Comparison of ENCODE assay signal across 14 cellular contexts in genomic region chr5:139232161-139232724, GRCh38. TPM values are rescaled to one million over a fixed set of nuclear protein-coding genes. Genes with fewer than 3 reads are reported as not detected.
DNase-seq lines count a peak whose midpoint lies in the region; ATAC-seq and TF ChIP-seq lines count a peak whose summit lies in the region.
"Had no signal": no experiment of that assay in that cellular context is flagged by ENCODE, and none has a peak within 500 bp of the region (broad histone marks: within the 10 kb centered on the region; RNA-seq: fewer than 3 reads in every experiment).

No MANE protein-coding gene starts in this region.

- H3K79me2 ChIP-seq in HCT116 (ENCODE audit: insufficient read depth, low read length) (no peaks in the 10 kb centered on the region), mammary epithelial cell (ENCODE audit: insufficient read depth, low read length) (no peaks in the 10 kb centered on the region), trophoblast cell (ENCODE audit: control insufficient read depth, insufficient read depth, low read length, poor library complexity) (no peaks in the 10 kb centered on the region)

- no peak for TF ChIP-seq POLR2A in HCT116 (IDR thresholded peaks at IDR 0.05; ENCODE audit: borderline replicate concordance, extremely low read depth, insufficient read depth, insufficient read length)

- H3K4me3 ChIP-seq in HCT116 (replicated peaks in 1 of 2; ENCODE audit: low read depth in 1 of 2, low read length in 2 of 2) (no peak overlapping the region), mammary epithelial cell (replicated peaks in 1 of 3; ENCODE audit: insufficient read depth in 1 of 3, low read depth in 2 of 3, low read length in 3 of 3) (no peak overlapping the region), trophoblast cell (ENCODE audit: low read depth, low read length) (no peak overlapping the region)
- H3K4me3 ChIP-seq: dorsolateral prefrontal cortex, PC-9 had no signal

- H2AFZ ChIP-seq in HCT116 (ENCODE audit: low read depth, low read length, poor library complexity, severe bottlenecking) (no peak overlapping the region), mammary epithelial cell (ENCODE audit: low read depth, low read length) (peak overlapping the region; percentile 75), trophoblast cell (ENCODE audit: insufficient read depth, low read length, poor library complexity) (no peak overlapping the region)
- H2AFZ ChIP-seq: PC-9 had no signal

- no peak overlapping the region for H2AK5ac ChIP-seq in trophoblast cell (ENCODE audit: low read length)

- no peak overlapping the region for H2BK12ac ChIP-seq in trophoblast cell (ENCODE audit: low read length)

- H3K14ac ChIP-seq in trophoblast cell (ENCODE audit: low read length): no peak overlapping the region

- H4K20me1 ChIP-seq in HCT116 (ENCODE audit: insufficient read depth) (no peaks in the 10 kb centered on the region), mammary epithelial cell (ENCODE audit: insufficient read depth, low read length) (no peaks in the 10 kb centered on the region)

- intact Hi-C loops in HCT116 (cut with micrococcal nuclease): no loop called here
- intact Hi-C loops in mammary epithelial cell (cut with micrococcal nuclease): no loop called here
- intact Hi-C loops in Right ventricle myocardium superior (cut with DNase I): no loop called here

- H3K36me3 ChIP-seq in HCT116 (ENCODE audit: control insufficient read depth in 1 of 2, insufficient read depth in 2 of 2, low read length in 2 of 2): no peaks in the 10 kb centered on the region
- no peaks in the 10 kb centered on the region for H3K36me3 ChIP-seq in mammary epithelial cell (ENCODE audit: insufficient read depth, low read length)
- no peaks in the 10 kb centered on the region for H3K36me3 ChIP-seq in trophoblast cell (ENCODE audit: control insufficient read depth in 1 of 2, insufficient read depth in 2 of 2, low read length in 2 of 2)

- H3K27ac ChIP-seq in HCT116 (ENCODE audit: low read depth, low read length) (peak overlapping the region; percentile 4; the same call in 1 of the 2 replicates), mammary epithelial cell (ENCODE audit: insufficient read depth, low read depth, low read length) (no peak overlapping the region), trophoblast cell (ENCODE audit: low read depth, low read length) (peak overlapping the region; percentile 34)
- H3K27ac ChIP-seq: dorsolateral prefrontal cortex, PC-9 had no signal

- CTCF ChIA-PET in HCT116 (lab: Charles Lee) (interaction anchor here (0.6 to 0.7 kb wide), 3 partner anchors 13 to 577 kb away, joined by 3 to 4 read pairs (median 4); no protein-coding TSS in a partner anchor), mammary epithelial cell (lab: Charles Lee; ENCODE audit: low non-redundant PET) (no interaction called here)

- no peak overlapping the region for H3K23ac ChIP-seq in trophoblast cell (ENCODE audit: low read length)

- H3K79me1 ChIP-seq in trophoblast cell (ENCODE audit: low read length): peaks cover 2% of the 10 kb centered on the region

- DNase-seq in HCT116 (ENCODE audit: low read depth, low spot score) (no peak), NCI-H226 (peak; percentile 77), mammary epithelial cell (peak; percentile 95), trophoblast cell (peak; percentile 22 to 41), hepatic stellate cell (ENCODE audit: low spot score) (no peak), Right ventricle myocardium superior (no peak), GM13977 (ENCODE audit: low spot score) (no peak)
- DNase-seq: activated CD4-positive, alpha-beta T cell treated with anti-CD3 and anti-CD28 coated beads, Interleukin-2, amount 50 U/mL, for 4 hours; aorta; dorsolateral prefrontal cortex; GDM1; GOT3; PC-9; stimulated activated naive CD4-positive, alpha-beta T cell treated with Interleukin-2 at 50 U/mL for 16 hours had no signal

- H3K9me3 ChIP-seq in HCT116 (ENCODE audit: control insufficient read depth in 1 of 2, insufficient read depth in 1 of 2, low read depth in 1 of 2, low read length in 2 of 2) (no peaks in the 10 kb centered on the region), mammary epithelial cell (replicated peaks; ENCODE audit: insufficient read depth, low read length) (peaks cover 3% of the 10 kb centered on the region), trophoblast cell (ENCODE audit: insufficient read depth, low read depth, low read length) (no peaks in the 10 kb centered on the region)

- H3K18ac ChIP-seq in trophoblast cell (ENCODE audit: low read length): no peak overlapping the region

- H2BK120ac ChIP-seq in trophoblast cell (ENCODE audit: insufficient read depth, low read length, poor library complexity): peak overlapping the region; percentile 7

- H4K8ac ChIP-seq in trophoblast cell (ENCODE audit: low read depth, low read length): no peak overlapping the region

- H3K9ac ChIP-seq in HCT116 (ENCODE audit: low read length) (no peak overlapping the region), mammary epithelial cell (ENCODE audit: insufficient read depth, low read length) (no peak overlapping the region), trophoblast cell (ENCODE audit: low read length) (no peak overlapping the region)

- H4K91ac ChIP-seq in trophoblast cell (ENCODE audit: low read depth, low read length): peak overlapping the region; percentile 43

- H3K4ac ChIP-seq in trophoblast cell (ENCODE audit: low read depth, low read length): no peak overlapping the region

- H3K9me2 ChIP-seq in HCT116 (ENCODE audit: insufficient read depth): no peaks in the 10 kb centered on the region

- RAD21 ChIA-PET in HCT116 (lab: Charles Lee; ENCODE audit: low non-redundant PET in 1 of 2, low total read pairs in 2 of 2, uncharacterized antibody in 2 of 2, unreplicated experiment in 2 of 2): interaction anchor here in 1 of 2 experiments (0.7 kb wide), 1 partner anchor 144 kb away, joined by 3 read pairs; no protein-coding TSS in a partner anchor

- no peak overlapping the region for H4K12ac ChIP-seq in trophoblast cell (ENCODE audit: low read depth, low read length)

- POLR2A ChIA-PET in HCT116 (lab: Charles Lee): interaction anchor here (1.5 kb wide), 1 partner anchor 34 kb away, joined by 3 read pairs; the partner anchor contains the start of gene SIL1

- no peak for TF ChIP-seq RAD21 in HCT116 (IDR thresholded peaks at IDR 0.05; ENCODE audit: low read depth)

- in situ Hi-C loops in mammary epithelial cell (cut with MboI; ENCODE audit: low sequenced_read_pairs in 2 of 2) (no loop called here), GM13977 (cut with MboI; ENCODE audit: low pct_unique_long_range_greater_than_20kb, low sequenced_read_pairs, unreplicated experiment) (no loop called here)

- TF ChIP-seq CTCF in HCT116 (IDR thresholded peaks at IDR 0.05 in 2 of 3, conservative IDR thresholded peaks at IDR 0.05 in 1 of 3; ENCODE audit: borderline replicate concordance in 1 of 3, insufficient read depth in 1 of 3, low read depth in 2 of 3, low read length in 2 of 3) (no peak), mammary epithelial cell (conservative IDR thresholded peaks at IDR 0.05 in 1 of 2, IDR thresholded peaks at IDR 0.05 in 1 of 2; ENCODE audit: extremely low read depth in 1 of 2, insufficient read depth in 1 of 2, low read depth in 1 of 2, low read length in 2 of 2) (no peak), GM13977 (IDR thresholded peaks at IDR 0.05; ENCODE audit: extremely low read depth, insufficient read depth, missing control alignments) (no peak)

- ATAC-seq in HCT116 (peak; percentile 63), Right ventricle myocardium superior (ENCODE audit: poor library complexity) (no peak)

- H3K4me1 ChIP-seq in HCT116 (ENCODE audit: control insufficient read depth in 1 of 2, insufficient read depth in 2 of 2, low read length in 2 of 2) (peaks cover 0 to 11% of the 10 kb centered on the region in 2 experiments; a peak in 2 of 4 replicates), mammary epithelial cell (ENCODE audit: insufficient read depth, low read length) (no peaks in the 10 kb centered on the region), trophoblast cell (ENCODE audit: control insufficient read depth in 1 of 2, insufficient read depth in 2 of 2, low read length in 2 of 2) (peaks cover 0 to 2% of the 10 kb centered on the region in 2 experiments)

- no TSS peak for BruUV-seq in HCT116 (replicated peaks; lab: Mats Ljungman, UMichigan)
- BruUV-seq in mammary epithelial cell (replicated peaks; lab: Mats Ljungman, UMichigan): no TSS peak

- H2BK5ac ChIP-seq in trophoblast cell (ENCODE audit: low read depth, low read length, poor library complexity): peak overlapping the region; percentile 19

- H3K27me3 ChIP-seq in HCT116 (ENCODE audit: insufficient read depth, low read length): no peaks in the 10 kb centered on the region
- no peaks in the 10 kb centered on the region for H3K27me3 ChIP-seq in mammary epithelial cell (ENCODE audit: insufficient read depth, low read length)
- no peaks in the 10 kb centered on the region for H3K27me3 ChIP-seq in trophoblast cell (ENCODE audit: insufficient read depth, low read length)
- H3K27me3 ChIP-seq: dorsolateral prefrontal cortex had no signal

- WGBS in mammary epithelial cell (ENCODE audit: low coverage, missing lambda C conversion rate): 24% methylated on average over 5 of the region's 6 CpGs
- no CpG with 5 or more reads among the region's 6 CpGs for WGBS in trophoblast cell (ENCODE audit: extremely low coverage, insufficient coverage, insufficient read length)

- dilution Hi-C loops in mammary epithelial cell (cut with HindIII; ENCODE audit: low sequenced_read_pairs): no loop called here

- H3K4me2 ChIP-seq in HCT116 (ENCODE audit: low read length) (no peak overlapping the region), mammary epithelial cell (ENCODE audit: insufficient read depth, low read depth, low read length) (peak overlapping the region; percentile 28), trophoblast cell (ENCODE audit: low read length) (no peak overlapping the region)
- H3K4me2 ChIP-seq: PC-9 had no signal

TF ChIP-seq in HCT116, 20 proteins besides CTCF, POLR2A, EP300 and RAD21 (continues in another document):
- TF ChIP-seq EZH2 (IDR thresholded peaks at IDR 0.05) (no peak), SP1 (IDR thresholded peaks at IDR 0.05; ENCODE audit: low read depth) (no peak), ZFX (IDR thresholded peaks at IDR 0.05) (no peak), CBX3 (IDR thresholded peaks at IDR 0.05; ENCODE audit: low read depth) (no peak), TCF7L2 (IDR thresholded peaks at IDR 0.05; ENCODE audit: borderline replicate concordance, extremely low read depth, insufficient read depth, insufficient read length) (no peak), MAX (IDR thresholded peaks at IDR 0.05) (no peak), ZNF274 (IDR thresholded peaks at IDR 0.05; ENCODE audit: low read depth, low read length) (no peak)

RNA-seq across cellular contexts. Expression of gene SIL1, which starts 34.1 kb away (rescaled TPM):
- 34.0 TPM for total RNA-seq in HCT116 (2021; ENCODE audit: unreplicated experiment)
- polyA plus RNA-seq in HCT116 (2012): 36.6 and 63.3 TPM in 2 replicates
- 10 to 100 TPM; 35.8 to 52.4 TPM for total RNA-seq in mammary epithelial cell
- 40.8 TPM for polyA plus RNA-seq in mammary epithelial cell
- polyA minus RNA-seq in mammary epithelial cell: 15.6 TPM
- polyA plus RNA-seq in trophoblast cell (2013): 16.3 and 18.0 TPM in 2 replicates
- total RNA-seq in Right ventricle myocardium superior: 42.1 TPM

Comparison
In these comparisons a context has a peak if more than half of its experiments do, and no peak if none do; other contexts are left out.
1. DNase-seq: peak in NCI-H226 (single experiment), mammary epithelial cell (single experiment) and trophoblast cell (2 of 2); none in HCT116 (single experiment), hepatic stellate cell (single experiment), Right ventricle myocardium superior (single experiment) and GM13977 (single experiment).